Comparison of ENCODE assay signal across 21 cellular contexts in genomic region chr10:76197293-76197692, GRCh38.
"Had no signal": no experiment of that assay in that cellular context is flagged by ENCODE, and none has a peak within 500 bp of the region (broad histone marks: within the 10 kb centered on the region; RNA-seq: fewer than 3 reads in every experiment).

No MANE protein-coding gene starts in this region.

- ATAC-seq: K562, Panc1, PC-3 had no signal

- H3K36me3 Mint-ChIP-seq: IgD-negative memory B cell had no signal

- DNase-seq: MG63; NCI-H1105; NCI-H1417; NCI-H1436 treated with DMSO at 0.1 percent for 48 hours; NCI-H187; NCI-H2029; NCI-H2081 treated with DMSO at 0.1 percent for 48 hours; NCI-H2171; NCI-H226; NCI-H446; NCI-H510A; NCI-H524 treated with DMSO at 0.1 percent for 48 hours; NCI-H69; NK-92 treated with Interleukin-12 subunit alpha and Interleukin-12 subunit beta, amount 100 ng/mL, for 24 hours; PC-3; SHP77; T-helper 2 cell had no signal

- H3K27me3 ChIP-seq: MG63 had no signal

- H3K9me3 ChIP-seq: MG63 had no signal

- H3K4me3 Mint-ChIP-seq: IgD-negative memory B cell had no signal

- H3K4me3 ChIP-seq: K562, MG63 had no signal

- H3K27ac ChIP-seq: RWPE1 had no signal

- H3K36me3 ChIP-seq: MG63 had no signal

- H3K27me3 Mint-ChIP-seq: IgD-negative memory B cell had no signal

- H3K9me3 Mint-ChIP-seq: IgD-negative memory B cell had no signal

- H3K27ac Mint-ChIP-seq: IgD-negative memory B cell had no signal

- H3K4me1 Mint-ChIP-seq: IgD-negative memory B cell had no signal
